ENCODE assay signal across 12 cellular contexts in genomic region chr2:23445450-23445868, GRCh38.
A peak's percentile ranks its signal among the peaks of the same experiment; 100 is the strongest.
DNase-seq lines count a peak whose midpoint lies in the region; ATAC-seq and TF ChIP-seq lines count a peak whose summit lies in the region.
"Had no signal": no experiment of that assay in that cellular context is flagged by ENCODE, and none has a peak within 500 bp of the region (broad histone marks: within the 10 kb centered on the region; RNA-seq: fewer than 3 reads in every experiment).

No MANE protein-coding gene starts in this region.

- peaks cover 4% of the 10 kb centered on the region for H3F3A ChIP-seq in SK-N-SH (replicated peaks; ENCODE audit: insufficient read depth)

- H3K4me1 Mint-ChIP-seq in Caco-2 (ENCODE audit: low read depth, unreplicated experiment), result no peaks in the 10 kb centered on the region

- H3K4me3 ChIP-seq in SK-N-SH (ENCODE audit: low read depth in 2 of 2, low read length in 1 of 2), result no peak overlapping the region
- H3K4me3 ChIP-seq in Caco-2 (ENCODE audit: low read depth, low read length), result no peak overlapping the region
- H3K4me3 ChIP-seq: tibial artery had no signal

- POLR2A ChIA-PET in SK-N-SH (lab: Yijun Ruan, JAX), result no interaction called here
- POLR2A ChIA-PET in Caco-2 (lab: Charles Lee), result no interaction called here

- no peak overlapping the region for H3K27ac Mint-ChIP-seq in Caco-2 (ENCODE audit: unreplicated experiment)

- CTCF ChIA-PET in SK-N-SH (lab: Yijun Ruan, JAX) (no interaction called here), Caco-2 (lab: Charles Lee) (no interaction called here)

- H3K27me3 ChIP-seq in SK-N-SH (ENCODE audit: insufficient read depth) (no peaks in the 10 kb centered on the region), Caco-2 (replicated peaks; ENCODE audit: control insufficient read depth, insufficient read depth, low read length) (no peaks in the 10 kb centered on the region)
- H3K27me3 ChIP-seq: tibial artery had no signal

- intact Hi-C loops in Caco-2 (cut with micrococcal nuclease; ENCODE audit: unreplicated experiment), result no loop called here

- BruUV-seq in Caco-2 (replicated peaks; lab: Mats Ljungman, UMichigan), result no TSS peak

- DNase-seq in SK-N-SH (no peak), astrocyte of the hippocampus (ENCODE audit: low read depth, low spot score) (peak; percentile 55), pulmonary artery endothelial cell (ENCODE audit: low read depth, low spot score) (peak; percentile 11), omental fat pad (ENCODE audit: low spot score) (no peak), Caco-2 (no peak)
- no peak for DNase-seq in activated CD4-positive, alpha-beta T cell treated with anti-CD3 and anti-CD28 coated beads for 48 hours
- DNase-seq: ACHN; activated naive CD4-positive, alpha-beta T cell treated with Interleukin-2 at 50 U/mL for 16 hours; Kasumi-1; tibial artery had no signal

- no peak; the same call in 2 of the 3 replicates for ATAC-seq in SK-N-SH treated with all-trans-retinoic acid at 6 μM for 48 hours
- ATAC-seq in HG03342 (IDR thresholded peaks at IDR 0.05; ENCODE audit: unreplicated experiment), result peak; percentile 35
- no peak for ATAC-seq in omental fat pad (ENCODE audit: low FRiP score)

- no peak overlapping the region for H3K4me3 Mint-ChIP-seq in Caco-2 (ENCODE audit: unreplicated experiment)

- H3K9ac ChIP-seq in SK-N-SH, result no peak overlapping the region

- no peaks in the 10 kb centered on the region for H3K9me3 Mint-ChIP-seq in Caco-2 (ENCODE audit: unreplicated experiment)

- 0 out of 2 replicates have a peak, but pooled peaks cover 4% of the 10 kb centered on the region for H3K9me3 ChIP-seq in SK-N-SH
- peaks cover 6% of the 10 kb centered on the region for H3K9me3 ChIP-seq in Caco-2

- no peaks in the 10 kb centered on the region; the same call in 1 of the 2 replicates for H4K20me1 ChIP-seq in SK-N-SH (ENCODE audit: insufficient read depth)

- H3K36me3 ChIP-seq in SK-N-SH (replicated peaks in 1 of 2; ENCODE audit: control insufficient read depth in 1 of 2, insufficient read depth in 2 of 2, low read length in 1 of 2) (no peaks in the 10 kb centered on the region), Caco-2 (ENCODE audit: control insufficient read depth, insufficient read depth, low read length) (no peaks in the 10 kb centered on the region)
- H3K36me3 ChIP-seq: tibial artery had no signal

- H2AFZ ChIP-seq in SK-N-SH (ENCODE audit: low read depth), result no peak overlapping the region

- H3K4me2 ChIP-seq in SK-N-SH, result no peak overlapping the region

- TF ChIP-seq CTCF in SK-N-SH (IDR thresholded peaks at IDR 0.05), result no peak
- TF ChIP-seq CTCF in omental fat pad (IDR thresholded peaks at IDR 0.05), result no peak
- TF ChIP-seq CTCF in Caco-2 (IDR thresholded peaks at IDR 0.05; ENCODE audit: insufficient read depth in 1 of 2, low read depth in 1 of 2, low read length in 1 of 2, severe bottlenecking in 1 of 2, unreplicated experiment in 1 of 2), result no peak

- no peak for TF ChIP-seq EP300 in SK-N-SH (IDR thresholded peaks at IDR 0.05; ENCODE audit: borderline replicate concordance in 1 of 2, low read depth in 1 of 2, low read length in 1 of 2)

- H3K27ac ChIP-seq in SK-N-SH (ENCODE audit: low read depth in 2 of 2, low read length in 1 of 2), result no peak overlapping the region
- H3K27ac ChIP-seq: tibial artery had no signal

- H3K79me2 ChIP-seq in SK-N-SH (ENCODE audit: insufficient read depth), result no peaks in the 10 kb centered on the region

- peaks cover 10% of the 10 kb centered on the region for H3K27me3 Mint-ChIP-seq in Caco-2 (ENCODE audit: insufficient read depth, unreplicated experiment)

- WGBS in SK-N-SH (ENCODE audit: low lambda C conversion rate), result 64% methylated on average over 4 of the region's 4 CpGs

- TF ChIP-seq RAD21 in SK-N-SH (IDR thresholded peaks at IDR 0.05; ENCODE audit: low read length), result no peak

- no peaks in the 10 kb centered on the region for H3K36me3 Mint-ChIP-seq in Caco-2 (ENCODE audit: insufficient read depth, unreplicated experiment)

- H3K9me2 ChIP-seq in SK-N-SH, result no peaks in the 10 kb centered on the region

- H3K4me1 ChIP-seq in SK-N-SH (ENCODE audit: control insufficient read depth in 1 of 2, insufficient read depth in 2 of 2, low read depth in 1 of 2, low read length in 1 of 2), result peaks cover 8 to 18% of the 10 kb centered on the region in 2 experiments; a peak in 2 of 4 replicates
- H3K4me1 ChIP-seq in Caco-2, result no peaks in the 10 kb centered on the region

TF ChIP-seq in SK-N-SH, 30 proteins besides CTCF, POLR2A, EP300 and RAD21 (continues in another document):
- no peak for TF ChIP-seq ELF1 (IDR thresholded peaks at IDR 0.05)
- peak; percentile 45; the same call in 1 of the 2 replicates for TF ChIP-seq NFIC (IDR thresholded peaks at IDR 0.05; ENCODE audit: borderline replicate concordance)
- no peak for TF ChIP-seq CHD2 (IDR thresholded peaks at IDR 0.05; ENCODE audit: low read length, partially characterized antibody)
- no peak for TF ChIP-seq GATA2 (CRISPR knock-in tag; IDR thresholded peaks at IDR 0.05)
- no peak for TF ChIP-seq REST (IDR thresholded peaks at IDR 0.05; ENCODE audit: low read depth, low read length)
- TF ChIP-seq TCF12 (IDR thresholded peaks at IDR 0.05), result peak; percentile 38; the same call in 1 of the 2 replicates

TF ChIP-seq in SK-N-SH treated with all-trans-retinoic acid at 6 μM for 48 hours, 23 proteins besides CTCF, POLR2A, EP300 and RAD21:
- TF ChIP-seq RARB (CRISPR knock-in tag; IDR thresholded peaks at IDR 0.05), result no peak
- no peak for TF ChIP-seq ISL1 (CRISPR knock-in tag; IDR thresholded peaks at IDR 0.05)
- no peak for TF ChIP-seq PATZ1 (CRISPR knock-in tag; IDR thresholded peaks at IDR 0.05; ENCODE audit: borderline replicate concordance)
- no peak for TF ChIP-seq ZNF8 (CRISPR knock-in tag; IDR thresholded peaks at IDR 0.05)
- TF ChIP-seq CSRNP3 (CRISPR knock-in tag; IDR thresholded peaks at IDR 0.05), result no peak
- TF ChIP-seq TCF4 (CRISPR knock-in tag; IDR thresholded peaks at IDR 0.05; ENCODE audit: borderline replicate concordance), result no peak
- TF ChIP-seq ZC3H10 (CRISPR knock-in tag; IDR thresholded peaks at IDR 0.05), result no peak
- TF ChIP-seq CSDC2 (CRISPR knock-in tag; IDR thresholded peaks at IDR 0.05), result no peak
- no peak for TF ChIP-seq ZFP3 (CRISPR knock-in tag; IDR thresholded peaks at IDR 0.05)
- TF ChIP-seq BACH2 (CRISPR knock-in tag; IDR thresholded peaks at IDR 0.05; ENCODE audit: borderline replicate concordance), result no peak
- TF ChIP-seq ZFP30 (CRISPR knock-in tag; IDR thresholded peaks at IDR 0.05), result no peak
- TF ChIP-seq GLIS3 (CRISPR knock-in tag; IDR thresholded peaks at IDR 0.05), result no peak

Comparison
In these comparisons a context has a peak if more than half of its experiments do, and no peak if none do; other contexts are left out.
1. DNase-seq: peak in astrocyte of the hippocampus (single experiment) and pulmonary artery endothelial cell (single experiment); none in SK-N-SH (single experiment), activated CD4-positive, alpha-beta T cell treated with anti-CD3 and anti-CD28 coated beads for 48 hours (single experiment), omental fat pad (single experiment) and Caco-2 (0 of 2).